ENCODE assay signal across 1 cellular context in the genomic region with DNA sequence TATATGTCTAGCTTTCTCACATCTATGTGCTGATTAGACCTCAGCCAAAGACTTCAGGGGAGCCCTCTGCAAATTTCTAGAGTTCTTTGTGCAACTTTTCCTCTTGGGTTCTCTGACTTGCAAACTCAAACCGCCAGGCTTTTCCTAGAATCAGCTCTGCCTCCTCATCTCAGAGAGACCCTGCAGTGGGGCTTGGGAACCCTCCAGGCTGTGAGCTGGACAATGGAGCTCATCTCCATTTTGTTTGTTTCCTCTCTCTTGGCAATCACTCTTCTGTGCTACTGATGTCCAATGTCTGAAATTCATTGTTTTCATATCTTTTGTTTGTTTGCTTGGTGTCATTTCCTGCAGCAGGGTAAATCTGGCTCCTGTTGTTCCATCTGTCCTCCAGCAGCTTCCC.
TF ChIP-seq lines count a peak whose summit lies in the region.

No MANE protein-coding gene starts in this region.

TF ChIP-seq in K562, 482 proteins besides CTCF, POLR2A, EP300 and RAD21 (continued from another document):
- TF ChIP-seq RERE (CRISPR knock-in tag; IDR thresholded peaks at IDR 0.05; ENCODE audit: borderline replicate concordance) = no peak
